ENCODE assay signal across 8 cellular contexts in genomic region chr15:90062023-90062728, GRCh38. TPM values are rescaled to one million over a fixed set of nuclear protein-coding genes. Genes with fewer than 3 reads are reported as not detected.
A peak's percentile ranks its signal among the peaks of the same experiment; 100 is the strongest.
DNase-seq lines count a peak whose midpoint lies in the region; ATAC-seq lines count a peak whose summit lies in the region.

No MANE protein-coding gene starts in this region.

- H3K9ac ChIP-seq in mucosa of stomach (ENCODE audit: low read length): peak overlapping the region; percentile 77

- peaks cover 91% of the 10 kb centered on the region for H3K4me1 Mint-ChIP-seq in dendritic cell treated with granulocyte-macrophage colony-stimulating factor and Interleukin-4, amounts not matched to agents 40 ng/mL and 50 ng/mL, for 4 days (ENCODE audit: low read depth)

- H3K4me3 ChIP-seq in mucosa of stomach (ENCODE audit: low read length): no peak overlapping the region

- H3K36me3 ChIP-seq in mucosa of stomach (ENCODE audit: control insufficient read depth, insufficient read depth, low read length): no peaks in the 10 kb centered on the region

- H3K4me3 Mint-ChIP-seq in dendritic cell treated with granulocyte-macrophage colony-stimulating factor and Interleukin-4, amounts not matched to agents 40 ng/mL and 50 ng/mL, for 4 days: no peak overlapping the region

- H3K36me3 Mint-ChIP-seq in dendritic cell treated with granulocyte-macrophage colony-stimulating factor and Interleukin-4, amounts not matched to agents 40 ng/mL and 50 ng/mL, for 4 days (ENCODE audit: low read depth): peaks cover 35% of the 10 kb centered on the region

- DNase-seq in NCI-H1417 (lab: John Stamatoyannopoulos, UW) (peak; percentile 79 to 98 (median 97)), T-helper 22 cell (ENCODE audit: low read depth) (peak; percentile 26), ureter (ENCODE audit: low spot score) (peak; percentile 81)

- no peaks in the 10 kb centered on the region for H3K27me3 Mint-ChIP-seq in dendritic cell treated with granulocyte-macrophage colony-stimulating factor and Interleukin-4, amounts not matched to agents 40 ng/mL and 50 ng/mL, for 4 days

- H3K4me1 ChIP-seq in mucosa of stomach (ENCODE audit: control insufficient read depth, insufficient read depth, low read length): peaks cover 39% of the 10 kb centered on the region

- ATAC-seq in HG02642 (IDR thresholded peaks at IDR 0.05; ENCODE audit: poor library complexity, unreplicated experiment) (no peak), HG03095 (IDR thresholded peaks at IDR 0.05; ENCODE audit: unreplicated experiment) (no peak), GM18870 (IDR thresholded peaks at IDR 0.05; ENCODE audit: unreplicated experiment) (no peak)

- intact Hi-C loops in dendritic cell treated with granulocyte-macrophage colony-stimulating factor and Interleukin-4, amounts not matched to agents 40 ng/mL and 50 ng/mL, for 4 days (cut with micrococcal nuclease): no loop called here

- H3K27me3 ChIP-seq in mucosa of stomach (ENCODE audit: control insufficient read depth, insufficient read depth, low read length): no peaks in the 10 kb centered on the region

- H3K27ac Mint-ChIP-seq in dendritic cell treated with granulocyte-macrophage colony-stimulating factor and Interleukin-4, amounts not matched to agents 40 ng/mL and 50 ng/mL, for 4 days: peak overlapping the region; percentile 93

- H3K9me3 ChIP-seq in mucosa of stomach (ENCODE audit: control insufficient read depth, low read length): no peaks in the 10 kb centered on the region

- H3K9me3 Mint-ChIP-seq in dendritic cell treated with granulocyte-macrophage colony-stimulating factor and Interleukin-4, amounts not matched to agents 40 ng/mL and 50 ng/mL, for 4 days: no peaks in the 10 kb centered on the region

RNA-seq across cellular contexts. Expression of gene IDH2, which starts 40.1 kb away (rescaled TPM):
- 65.2 TPM for total RNA-seq in ureter

Comparison
In these comparisons a context has a peak if more than half of its experiments do, and no peak if none do; other contexts are left out.
1. DNase-seq: peak in every context shown above with its lines; median percentile 97 in NCI-H1417; 81 in ureter; 26 in T-helper 22 cell.